Comparison of ENCODE assay signal across 14 cellular contexts in genomic region chr6:43736211-43736786, GRCh38.
"Had no signal": no experiment of that assay in that cellular context is flagged by ENCODE, and none has a peak within 500 bp of the region (broad histone marks: within the 10 kb centered on the region; RNA-seq: fewer than 3 reads in every experiment).

No MANE protein-coding gene starts in this region.

- H3K4me3 Mint-ChIP-seq: activated CD4-positive, alpha-beta T cell treated with anti-CD3 and anti-CD28 coated beads, Interleukin-2, amount 10 ng/mL, durations not matched to agents 7 days and 5 days; activated naive CD4-positive, alpha-beta T cell treated with anti-CD3 and anti-CD28 coated beads, Interleukin-2, amount 50 U/mL, for 24 hours; natural killer cell treated with Interleukin-12 subunit alpha and Interleukin-12 subunit beta and Interleukin-15 and Interleukin-18, amount 100 ng/mL, for 72 hours had no signal

- ATAC-seq: left lobe of liver; natural killer cell treated with Interleukin-12 subunit alpha and Interleukin-12 subunit beta and Interleukin-15 and Interleukin-18, amount 100 ng/mL, for 72 hours had no signal

- H3K27me3 Mint-ChIP-seq: activated CD4-positive, alpha-beta T cell treated with anti-CD3 and anti-CD28 coated beads, Interleukin-2, amount 10 ng/mL, durations not matched to agents 7 days and 5 days; activated naive CD4-positive, alpha-beta T cell treated with anti-CD3 and anti-CD28 coated beads, Interleukin-2, amount 50 U/mL, for 24 hours had no signal

- H3K9me3 Mint-ChIP-seq: activated CD4-positive, alpha-beta T cell treated with anti-CD3 and anti-CD28 coated beads, Interleukin-2, amount 10 ng/mL, durations not matched to agents 7 days and 5 days; activated naive CD4-positive, alpha-beta T cell treated with anti-CD3 and anti-CD28 coated beads, Interleukin-2, amount 50 U/mL, for 24 hours; natural killer cell treated with Interleukin-12 subunit alpha and Interleukin-12 subunit beta and Interleukin-15 and Interleukin-18, amount 100 ng/mL, for 72 hours had no signal

- H3K36me3 Mint-ChIP-seq: activated naive CD4-positive, alpha-beta T cell treated with anti-CD3 and anti-CD28 coated beads, Interleukin-2, amount 50 U/mL, for 24 hours had no signal

- H3K27ac Mint-ChIP-seq: activated CD4-positive, alpha-beta T cell treated with anti-CD3 and anti-CD28 coated beads, Interleukin-2, amount 10 ng/mL, durations not matched to agents 7 days and 5 days; activated naive CD4-positive, alpha-beta T cell treated with anti-CD3 and anti-CD28 coated beads, Interleukin-2, amount 50 U/mL, for 24 hours; activated T-helper 2 cell treated with anti-CD3 and anti-CD28 coated beads, Interferon-gamma antibody, Interleukin-2, Interleukin-4, amounts not matched to agents 10 μg/mL and 5 μg/mL and 100 μg/mL, durations not matched to agents 14 hours and 24 hours and 36 hours; natural killer cell treated with Interleukin-12 subunit alpha and Interleukin-12 subunit beta and Interleukin-15 and Interleukin-18, amount 100 ng/mL, for 72 hours had no signal

- DNase-seq: activated CD4-positive, alpha-beta T cell treated with anti-CD3 and anti-CD28 coated beads, Interleukin-2, amount 10 ng/mL, durations not matched to agents 7 days and 5 days; activated T-cell treated with anti-CD3 and anti-CD28 coated beads for 4 hours; amygdala; brain microvascular endothelial cell; esophagus squamous epithelium; foreskin fibroblast; stimulated activated CD4-positive, alpha-beta T cell treated with anti-CD3 and anti-CD28 coated beads, Interleukin-15, amount 100 ng/mL, for 24 hours; stimulated activated CD4-positive, alpha-beta T cell treated with anti-CD3 and anti-CD28 coated beads, Interleukin-4, amount 100 ng/mL, for 24 hours; T1000; thyroid gland had no signal
